17 cellular contexts compared by ENCODE assay signal in the genomic region with DNA sequence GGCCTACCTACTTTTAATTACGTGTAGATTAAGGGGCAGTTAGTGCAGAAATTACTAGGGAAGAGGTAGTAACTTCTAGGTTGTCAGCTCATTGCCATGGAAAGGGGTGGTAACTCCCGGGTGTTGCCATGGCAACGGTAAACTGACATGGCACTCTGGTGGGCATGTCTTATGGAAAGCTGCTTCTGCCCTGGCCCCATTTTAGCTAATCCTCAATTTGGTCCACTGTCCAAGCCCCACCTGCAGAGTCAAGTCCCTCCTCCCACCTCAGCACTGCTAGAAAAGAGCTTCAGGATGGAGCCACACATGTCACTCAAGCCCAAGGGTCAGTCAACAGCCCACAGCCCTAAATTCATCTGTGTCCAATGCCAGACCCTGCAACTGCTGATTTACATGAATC. TPM values are rescaled to one million over a fixed set of nuclear protein-coding genes. Genes with fewer than 3 reads are reported as not detected.
"Had no signal": no experiment of that assay in that cellular context is flagged by ENCODE, and none has a peak within 500 bp of the region (broad histone marks: within the 10 kb centered on the region; RNA-seq: fewer than 3 reads in every experiment).

No MANE protein-coding gene starts in this region.

- H3K4me2 ChIP-seq: hepatocyte had no signal

- H3K79me2 ChIP-seq: hepatocyte had no signal

- DNase-seq: activated CD4-positive, alpha-beta T cell treated with anti-CD3 and anti-CD28 coated beads, Interleukin-2, amount 10 ng/mL, durations not matched to agents 7 days and 5 days; activated CD4-positive, CD25-positive, alpha-beta regulatory T cell; activated naive CD4-positive, alpha-beta T cell treated with anti-CD3 and anti-CD28 coated beads, Interleukin-2, amount 50 U/mL, for 16 hours; adrenal gland; central memory CD4-positive, alpha-beta T cell; cortex of kidney; effector memory CD4-positive, alpha-beta T cell; kidney; naive B cell; psoas muscle; stimulated activated CD4-positive, alpha-beta T cell treated with anti-CD3 and anti-CD28 coated beads, Interleukin-4, amount 100 ng/mL, for 4 hours; thyroid gland had no signal

- H2AFZ ChIP-seq: hepatocyte had no signal

- H3K4me3 ChIP-seq: adrenal gland, gastroesophageal sphincter, hepatocyte, psoas muscle, thyroid gland, vagina had no signal

- H3K27ac ChIP-seq: adrenal gland, gastroesophageal sphincter, psoas muscle, thyroid gland, vagina had no signal

- H3K36me3 ChIP-seq: adrenal gland, gastroesophageal sphincter, thyroid gland, vagina had no signal

- H3K4me1 ChIP-seq: adrenal gland, gastroesophageal sphincter, psoas muscle, thyroid gland, vagina had no signal

- H3K9me3 ChIP-seq: adrenal gland, gastroesophageal sphincter, psoas muscle, thyroid gland, vagina had no signal

- H3K27me3 ChIP-seq: adrenal gland, gastroesophageal sphincter, hepatocyte, thyroid gland, vagina had no signal

- FAIRE-seq: kidney, TTC549 had no signal

- ATAC-seq: gastroesophageal sphincter, psoas muscle had no signal

RNA-seq across cellular contexts. Expression of a gene that starts 32.1 kb away (rescaled TPM):
- total RNA-seq: activated CD4-positive, alpha-beta T cell treated with anti-CD3 and anti-CD28 coated beads, Interleukin-2, amount 10 ng/mL, durations not matched to agents 7 days and 5 days; activated CD8-positive, alpha-beta memory T cell treated with anti-CD3 and anti-CD28 coated beads for 36 hours had no signal
